17 cellular contexts compared by ENCODE assay signal in genomic region chr1:56442456-56442855, GRCh38.
DNase-seq lines count a peak whose midpoint lies in the region; ATAC-seq and TF ChIP-seq lines count a peak whose summit lies in the region.
"Had no signal": no experiment of that assay in that cellular context is flagged by ENCODE, and none has a peak within 500 bp of the region (broad histone marks: within the 10 kb centered on the region; RNA-seq: fewer than 3 reads in every experiment).

No MANE protein-coding gene starts in this region.

- H3K79me1 ChIP-seq in mesenchymal stem cell (replicated peaks; ENCODE audit: low read length, poor library complexity, severe bottlenecking) = no peaks in the 10 kb centered on the region

- peaks cover 31% of the 10 kb centered on the region for H3K4me1 Mint-ChIP-seq in glutamatergic neuron (ENCODE audit: low read depth, unreplicated experiment)
- H3K4me1 Mint-ChIP-seq in activated CD4-positive, alpha-beta memory T cell treated with anti-CD3 and anti-CD28 coated beads for 36 hours (ENCODE audit: low read depth) = no peaks in the 10 kb centered on the region
- H3K4me1 Mint-ChIP-seq: CD4-positive, CD25-positive, alpha-beta regulatory T cell had no signal

- H3K9me3 ChIP-seq in mesenchymal stem cell (ENCODE audit: control insufficient read depth, low read length) = no peaks in the 10 kb centered on the region
- H3K9me3 ChIP-seq in osteoblast (ENCODE audit: low read depth, low read length) = no peaks in the 10 kb centered on the region
- no peaks in the 10 kb centered on the region for H3K9me3 ChIP-seq in esophagus squamous epithelium
- no peaks in the 10 kb centered on the region for H3K9me3 ChIP-seq in heart left ventricle
- H3K9me3 ChIP-seq: BLaER1, Caco-2 had no signal

- H2AK5ac ChIP-seq in mesenchymal stem cell (ENCODE audit: low read length, severe bottlenecking) = no peak overlapping the region

- DNase-seq in glutamatergic neuron (no peak), mesenchymal stem cell (no peak), osteoblast (ENCODE audit: insufficient read length, low spot score, missing footprints) (peak; percentile 62), esophagus squamous epithelium (lab: John Stamatoyannopoulos, UW) (no peak), heart left ventricle (no peak)
- DNase-seq in activated CD4-positive, alpha-beta memory T cell treated with anti-CD3 and anti-CD28 coated beads for 36 hours = no peak
- DNase-seq: Caco-2; CD4-positive, CD25-positive, alpha-beta regulatory T cell; CD8-positive, alpha-beta T cell; DMS153; DND-41; GDM1; GM23248; H7; HCEC 1CT had no signal

- H3K27ac Mint-ChIP-seq in glutamatergic neuron (ENCODE audit: unreplicated experiment) = peak overlapping the region; percentile 34
- H3K27ac Mint-ChIP-seq in activated CD4-positive, alpha-beta memory T cell treated with anti-CD3 and anti-CD28 coated beads for 36 hours = no peak overlapping the region
- H3K27ac Mint-ChIP-seq: CD4-positive, CD25-positive, alpha-beta regulatory T cell; CD8-positive, alpha-beta T cell had no signal

- H3K23ac ChIP-seq in mesenchymal stem cell (ENCODE audit: low read length in 2 of 2) = no peak overlapping the region

- H2BK120ac ChIP-seq in mesenchymal stem cell (ENCODE audit: low read depth, low read length) = no peak overlapping the region

- TF ChIP-seq CTCF in glutamatergic neuron (IDR thresholded peaks at IDR 0.05; ENCODE audit: partially characterized antibody, unreplicated experiment) = no peak
- no peak for TF ChIP-seq CTCF in osteoblast (IDR thresholded peaks at IDR 0.05; ENCODE audit: extremely low read depth, low read depth, low read length)
- no peak for TF ChIP-seq CTCF in esophagus squamous epithelium (IDR thresholded peaks at IDR 0.05)
- no peak for TF ChIP-seq CTCF in heart left ventricle (IDR thresholded peaks at IDR 0.05)

- H3K4me2 ChIP-seq in mesenchymal stem cell (ENCODE audit: low read length, poor library complexity, severe bottlenecking) (no peak overlapping the region), osteoblast (ENCODE audit: insufficient read depth, low read length) (no peak overlapping the region)
- H3K4me2 ChIP-seq: BLaER1 had no signal

- no peak overlapping the region for H2AFZ ChIP-seq in mesenchymal stem cell (ENCODE audit: low read depth, low read length)
- H2AFZ ChIP-seq in osteoblast (ENCODE audit: low read length) = no peak overlapping the region
- H2AFZ ChIP-seq: GM23248 had no signal

- no peaks in the 10 kb centered on the region for H3K79me2 ChIP-seq in osteoblast (ENCODE audit: insufficient read depth, low read length)

- H3K9ac ChIP-seq in mesenchymal stem cell (ENCODE audit: low read length) = no peak overlapping the region
- H3K9ac ChIP-seq: BLaER1, GM23248 had no signal

- CTCF ChIA-PET in activated CD4-positive, alpha-beta memory T cell treated with anti-CD3 and anti-CD28 coated beads for 36 hours (lab: Charles Lee) = no interaction called here

- peak overlapping the region; percentile 10 for H4K8ac ChIP-seq in mesenchymal stem cell (ENCODE audit: low read length)

- POLR2A ChIA-PET in activated CD4-positive, alpha-beta memory T cell treated with anti-CD3 and anti-CD28 coated beads for 36 hours (lab: Charles Lee) = no interaction called here

- H3K4me3 ChIP-seq in mesenchymal stem cell (ENCODE audit: insufficient read depth in 1 of 2, low read depth in 1 of 2, low read length in 2 of 2) (no peak overlapping the region), osteoblast (ENCODE audit: insufficient read depth, low read length) (no peak overlapping the region), esophagus squamous epithelium (no peak overlapping the region), heart left ventricle (no peak overlapping the region)
- H3K4me3 ChIP-seq: BLaER1, GM23248 had no signal

- no peaks in the 10 kb centered on the region for H3K36me3 Mint-ChIP-seq in glutamatergic neuron (ENCODE audit: unreplicated experiment)
- no peaks in the 10 kb centered on the region for H3K36me3 Mint-ChIP-seq in activated CD4-positive, alpha-beta memory T cell treated with anti-CD3 and anti-CD28 coated beads for 36 hours
- H3K36me3 Mint-ChIP-seq: CD4-positive, CD25-positive, alpha-beta regulatory T cell; CD8-positive, alpha-beta T cell had no signal

- no peaks in the 10 kb centered on the region for H3K36me3 ChIP-seq in mesenchymal stem cell (ENCODE audit: control insufficient read depth in 1 of 2, insufficient read depth in 2 of 2, low read depth in 1 of 2, low read length in 2 of 2)
- no peaks in the 10 kb centered on the region for H3K36me3 ChIP-seq in osteoblast (ENCODE audit: insufficient read depth, low read length)
- no peaks in the 10 kb centered on the region for H3K36me3 ChIP-seq in esophagus squamous epithelium
- no peaks in the 10 kb centered on the region for H3K36me3 ChIP-seq in heart left ventricle
- H3K36me3 ChIP-seq: BLaER1 had no signal

- peak overlapping the region; percentile 8 for H4K91ac ChIP-seq in mesenchymal stem cell (ENCODE audit: low read length)

- H3K14ac ChIP-seq in mesenchymal stem cell (ENCODE audit: low read length in 2 of 2) = no peak overlapping the region

- no peak overlapping the region for H3K4ac ChIP-seq in mesenchymal stem cell (ENCODE audit: low read depth in 1 of 2, low read length in 2 of 2)

- peak overlapping the region; percentile 11 for H3K4me3 Mint-ChIP-seq in glutamatergic neuron (ENCODE audit: unreplicated experiment)
- H3K4me3 Mint-ChIP-seq in activated CD4-positive, alpha-beta memory T cell treated with anti-CD3 and anti-CD28 coated beads for 36 hours = no peak overlapping the region
- H3K4me3 Mint-ChIP-seq: CD4-positive, CD25-positive, alpha-beta regulatory T cell; CD8-positive, alpha-beta T cell had no signal

- no peak overlapping the region for H3K18ac ChIP-seq in mesenchymal stem cell (ENCODE audit: low read depth in 1 of 2, low read length in 2 of 2)

- H3K27me3 ChIP-seq in mesenchymal stem cell (ENCODE audit: control insufficient read depth in 1 of 2, insufficient read depth in 1 of 2, low read length in 2 of 2) = peaks cover 0 to 13% of the 10 kb centered on the region in 2 experiments
- H3K27me3 ChIP-seq in osteoblast (ENCODE audit: insufficient read depth, low read length) = no peaks in the 10 kb centered on the region
- no peaks in the 10 kb centered on the region for H3K27me3 ChIP-seq in esophagus squamous epithelium
- H3K27me3 ChIP-seq in heart left ventricle = no peaks in the 10 kb centered on the region
- H3K27me3 ChIP-seq: BLaER1 had no signal

- peak overlapping the region; percentile 19 for H2BK15ac ChIP-seq in mesenchymal stem cell (ENCODE audit: low read depth, poor library complexity, severe bottlenecking)

- peaks cover 4% of the 10 kb centered on the region for H3K9me3 Mint-ChIP-seq in glutamatergic neuron (ENCODE audit: unreplicated experiment)
- no peaks in the 10 kb centered on the region for H3K9me3 Mint-ChIP-seq in activated CD4-positive, alpha-beta memory T cell treated with anti-CD3 and anti-CD28 coated beads for 36 hours
- H3K9me3 Mint-ChIP-seq: CD8-positive, alpha-beta T cell had no signal

- H2BK5ac ChIP-seq in mesenchymal stem cell (ENCODE audit: low read depth, low read length, poor library complexity, severe bottlenecking) = no peak overlapping the region

- no peak overlapping the region for H2BK12ac ChIP-seq in mesenchymal stem cell (ENCODE audit: low read length in 2 of 2)

- WGBS in mesenchymal stem cell = 81% methylated on average over 2 of the region's 2 CpGs
- 87 to 95% methylated on average over 2 of the region's 2 CpGs for WGBS in esophagus squamous epithelium, 2 donors
- 92 to 98% (median 95%) methylated on average over 1 to 2 of the region's 2 CpGs for WGBS in heart left ventricle, 4 donors

- H3K27ac ChIP-seq in mesenchymal stem cell (ENCODE audit: low read length, poor library complexity, severe bottlenecking) = no peak overlapping the region
- H3K27ac ChIP-seq in osteoblast (ENCODE audit: low read depth, low read length) = no peak overlapping the region
- no peak overlapping the region for H3K27ac ChIP-seq in esophagus squamous epithelium
- H3K27ac ChIP-seq in heart left ventricle = no peak overlapping the region
- H3K27ac ChIP-seq: BLaER1, C4-2B, GM23248 had no signal

- ATAC-seq in heart left ventricle = no peak
- ATAC-seq: CD8-positive, alpha-beta T cell had no signal

- no peak for TF ChIP-seq POLR2A in esophagus squamous epithelium (IDR thresholded peaks at IDR 0.05)
- no peak for TF ChIP-seq POLR2A in heart left ventricle (IDR thresholded peaks at IDR 0.05)

- intact Hi-C loops in activated CD4-positive, alpha-beta memory T cell treated with anti-CD3 and anti-CD28 coated beads for 36 hours (cut with micrococcal nuclease) = no loop called here
- intact Hi-C loops in esophagus squamous epithelium (cut with DNase I) = no loop called here
- intact Hi-C loops in heart left ventricle (cut with DNase I) = loop anchor here in 3 of 10 donors (10.0 kb wide), 1 partner anchor 132 kb away; the partner anchor contains the start of gene PLPP3 (in 3 of the 3)

- H3K27me3 Mint-ChIP-seq in glutamatergic neuron (ENCODE audit: unreplicated experiment) = peaks cover 2% of the 10 kb centered on the region
- no peaks in the 10 kb centered on the region for H3K27me3 Mint-ChIP-seq in activated CD4-positive, alpha-beta memory T cell treated with anti-CD3 and anti-CD28 coated beads for 36 hours

- H3K4me1 ChIP-seq in mesenchymal stem cell (ENCODE audit: control insufficient read depth, insufficient read depth, low read depth, low read length) = no peaks in the 10 kb centered on the region
- H3K4me1 ChIP-seq in osteoblast (ENCODE audit: insufficient read depth, low read length) = peaks cover 3% of the 10 kb centered on the region
- peaks cover 0 to 42% (median 25%) of the 10 kb centered on the region in 3 donors for H3K4me1 ChIP-seq in esophagus squamous epithelium
- peaks cover 3 to 46% (median 41%) of the 10 kb centered on the region in 12 donors for H3K4me1 ChIP-seq in heart left ventricle
- H3K4me1 ChIP-seq: BLaER1 had no signal

- no peaks in the 10 kb centered on the region for H4K20me1 ChIP-seq in osteoblast (ENCODE audit: insufficient read depth, low read length)
- H4K20me1 ChIP-seq: BLaER1 had no signal
